Comparison of ENCODE assay signal across 1 cellular context in the genomic region with DNA sequence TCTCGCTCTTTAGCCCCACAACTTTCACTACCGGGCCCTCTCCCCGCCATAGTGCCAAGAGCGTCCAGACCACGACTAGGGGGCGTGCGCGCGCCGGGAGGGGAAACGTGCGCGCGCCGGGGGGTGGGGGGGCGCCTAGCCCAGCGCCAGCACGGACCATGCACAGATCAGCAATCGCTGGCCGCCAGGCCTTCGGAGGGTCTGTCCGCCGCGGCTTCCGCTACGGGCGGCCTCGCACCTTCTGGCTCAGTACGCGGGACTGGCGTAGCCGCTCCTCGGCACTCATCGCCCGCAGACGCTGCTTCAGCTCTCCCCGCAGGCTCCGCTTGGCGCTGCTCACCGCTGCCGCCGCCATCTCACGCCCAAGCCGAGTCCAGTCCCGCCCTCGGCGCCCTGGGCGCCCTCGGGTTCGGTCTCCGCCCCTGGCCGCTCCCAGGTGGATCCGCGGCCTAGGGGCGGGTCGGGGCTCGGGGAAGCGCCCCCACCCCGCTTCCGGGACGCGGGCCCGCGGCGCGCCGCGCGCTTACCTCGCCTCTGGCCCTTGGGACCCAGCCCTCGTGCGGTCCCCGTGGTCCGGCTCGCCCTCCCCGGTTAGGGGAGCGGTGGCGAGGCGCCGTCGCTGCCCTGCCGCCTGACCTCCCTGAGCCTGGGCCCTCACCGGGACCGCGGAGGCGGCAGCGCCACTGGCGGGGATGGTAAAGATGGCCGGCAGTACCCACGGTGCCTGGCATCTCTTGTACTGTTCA.
TF ChIP-seq lines count a peak whose summit lies in the region.

Gene MTHFS (minus strand): TSS at position 381 of the 746 bp plus-strand sequence. CDS start 26 bp downstream, at position 355.

TF ChIP-seq in HepG2, 621 proteins besides CTCF, POLR2A, EP300 and RAD21 (continued from another document and continues in another):
- TF ChIP-seq XRCC5 (optimal IDR thresholded peaks at IDR 0.05; ENCODE audit: low read length) (peak; percentile 34), HNF4G (IDR thresholded peaks at IDR 0.05; ENCODE audit: borderline replicate concordance, low read depth, low read length) (peak; percentile 9; the same call in 1 of the 2 replicates), HNF4G (CRISPR knock-in tag; IDR thresholded peaks at IDR 0.05; ENCODE audit: borderline replicate concordance, low read depth) (no peak), NRL (CRISPR knock-in tag; IDR thresholded peaks at IDR 0.05; ENCODE audit: borderline replicate concordance) (peak; percentile 72), STAT5B (CRISPR knock-in tag; IDR thresholded peaks at IDR 0.05) (no peak), GATAD2A (CRISPR knock-in tag; IDR thresholded peaks at IDR 0.05) (0 out of 2 replicates have a peak, but pooled peaks have one; percentile 11), SYNCRIP (IDR thresholded peaks at IDR 0.05; ENCODE audit: insufficient read depth, low read depth, low read length) (no peak), ZFP82 (CRISPR knock-in tag; IDR thresholded peaks at IDR 0.05; ENCODE audit: borderline replicate concordance) (peak; percentile 99), ETV5 (CRISPR knock-in tag; IDR thresholded peaks at IDR 0.05; ENCODE audit: borderline replicate concordance) (peak; percentile 86), ZNF569 (CRISPR knock-in tag; IDR thresholded peaks at IDR 0.05; ENCODE audit: borderline replicate concordance) (0 out of 2 replicates have a peak, but pooled peaks have one; percentile 65), HMG20B (CRISPR knock-in tag; conservative IDR thresholded peaks at IDR 0.05) (no peak), HNRNPL (IDR thresholded peaks at IDR 0.05; ENCODE audit: low read depth, low read length) (no peak), ZNF7 (CRISPR knock-in tag; IDR thresholded peaks at IDR 0.05) (no peak), ZBTB38 (CRISPR knock-in tag; IDR thresholded peaks at IDR 0.05) (peak; percentile 83), ZNF766 (CRISPR knock-in tag; IDR thresholded peaks at IDR 0.05; ENCODE audit: borderline replicate concordance) (peak; percentile 92; the same call in 1 of the 2 replicates), ZNF335 (CRISPR knock-in tag; IDR thresholded peaks at IDR 0.05) (peak; percentile 66; the same call in 1 of the 2 replicates), ZNF572 (CRISPR knock-in tag; IDR thresholded peaks at IDR 0.05) (no peak), ZNF644 (CRISPR knock-in tag; IDR thresholded peaks at IDR 0.05; ENCODE audit: low read depth) (no peak), MTA1 (CRISPR knock-in tag; IDR thresholded peaks at IDR 0.05; ENCODE audit: borderline replicate concordance) (no peak; the same call in 1 of the 2 replicates), ZNF501 (CRISPR knock-in tag; IDR thresholded peaks at IDR 0.05) (peak; percentile 97), KLF9 (CRISPR knock-in tag; IDR thresholded peaks at IDR 0.05; ENCODE audit: low read depth) (peak; percentile 58; the same call in 1 of the 2 replicates), ZNF737 (CRISPR knock-in tag; IDR thresholded peaks at IDR 0.05; ENCODE audit: borderline replicate concordance) (no peak), FOXM1 (CRISPR knock-in tag; IDR thresholded peaks at IDR 0.05) (peak; percentile 65; the same call in 1 of the 2 replicates), RFX5 (IDR thresholded peaks at IDR 0.05; ENCODE audit: low read depth, low read length) (no peak), DR1 (CRISPR knock-in tag; IDR thresholded peaks at IDR 0.05) (0 out of 2 replicates have a peak, but pooled peaks have one; percentile 52), ZNF598 (CRISPR knock-in tag; IDR thresholded peaks at IDR 0.05; ENCODE audit: borderline replicate concordance) (peak; percentile 52; the same call in 1 of the 2 replicates), ATF5 (CRISPR knock-in tag; IDR thresholded peaks at IDR 0.05; ENCODE audit: low read depth) (no peak; the same call in 1 of the 2 replicates), ATAD3A (CRISPR knock-in tag; IDR thresholded peaks at IDR 0.05) (no peak), SMYD3 (CRISPR knock-in tag; IDR thresholded peaks at IDR 0.05) (no peak), E2F5 (CRISPR knock-in tag; conservative IDR thresholded peaks at IDR 0.05) (peak; percentile 29), NFATC3 (CRISPR knock-in tag; IDR thresholded peaks at IDR 0.05) (no peak), ZSCAN22 (CRISPR knock-in tag; IDR thresholded peaks at IDR 0.05) (no peak; the same call in 1 of the 2 replicates), HOXA9 (CRISPR knock-in tag; IDR thresholded peaks at IDR 0.05; ENCODE audit: borderline replicate concordance) (peak; percentile 84; the same call in 1 of the 2 replicates), ZNF563 (CRISPR knock-in tag; IDR thresholded peaks at IDR 0.05) (peak; percentile 93; the same call in 1 of the 2 replicates), WIZ (CRISPR knock-in tag; IDR thresholded peaks at IDR 0.05) (peak; percentile 57; the same call in 1 of the 2 replicates), THYN1 (CRISPR knock-in tag; IDR thresholded peaks at IDR 0.05; ENCODE audit: borderline replicate concordance, low read depth) (no peak), THAP11 (CRISPR knock-in tag; IDR thresholded peaks at IDR 0.05) (peak; percentile 62; the same call in 1 of the 2 replicates), SP2 (CRISPR knock-in tag; IDR thresholded peaks at IDR 0.05) (peak; percentile 56), ZBTB1 (CRISPR knock-in tag; IDR thresholded peaks at IDR 0.05; ENCODE audit: borderline replicate concordance) (no peak), ZNF562 (CRISPR knock-in tag; IDR thresholded peaks at IDR 0.05; ENCODE audit: borderline replicate concordance) (no peak), MEIS2 (CRISPR knock-in tag; IDR thresholded peaks at IDR 0.05) (peak; percentile 77), TARDBP (CRISPR knock-in tag; IDR thresholded peaks at IDR 0.05) (peak; percentile 58; the same call in 1 of the 2 replicates), ZNF749 (CRISPR knock-in tag; IDR thresholded peaks at IDR 0.05; ENCODE audit: borderline replicate concordance) (peak; percentile 95), SIX1 (CRISPR knock-in tag; IDR thresholded peaks at IDR 0.05; ENCODE audit: borderline replicate concordance) (no peak), SKI (IDR thresholded peaks at IDR 0.05; ENCODE audit: partially characterized antibody) (peak; percentile 29), ZNF20 (CRISPR knock-in tag; IDR thresholded peaks at IDR 0.05) (0 out of 2 replicates have a peak, but pooled peaks have one; percentile 8), ZNF430 (CRISPR knock-in tag; IDR thresholded peaks at IDR 0.05) (peak; percentile 98), KAT2B (IDR thresholded peaks at IDR 0.05; ENCODE audit: borderline replicate concordance, low read depth, low read length) (no peak), ZBTB7B (CRISPR knock-in tag; IDR thresholded peaks at IDR 0.05) (peak; percentile 73)
- TF ChIP-seq, protein P1, sequence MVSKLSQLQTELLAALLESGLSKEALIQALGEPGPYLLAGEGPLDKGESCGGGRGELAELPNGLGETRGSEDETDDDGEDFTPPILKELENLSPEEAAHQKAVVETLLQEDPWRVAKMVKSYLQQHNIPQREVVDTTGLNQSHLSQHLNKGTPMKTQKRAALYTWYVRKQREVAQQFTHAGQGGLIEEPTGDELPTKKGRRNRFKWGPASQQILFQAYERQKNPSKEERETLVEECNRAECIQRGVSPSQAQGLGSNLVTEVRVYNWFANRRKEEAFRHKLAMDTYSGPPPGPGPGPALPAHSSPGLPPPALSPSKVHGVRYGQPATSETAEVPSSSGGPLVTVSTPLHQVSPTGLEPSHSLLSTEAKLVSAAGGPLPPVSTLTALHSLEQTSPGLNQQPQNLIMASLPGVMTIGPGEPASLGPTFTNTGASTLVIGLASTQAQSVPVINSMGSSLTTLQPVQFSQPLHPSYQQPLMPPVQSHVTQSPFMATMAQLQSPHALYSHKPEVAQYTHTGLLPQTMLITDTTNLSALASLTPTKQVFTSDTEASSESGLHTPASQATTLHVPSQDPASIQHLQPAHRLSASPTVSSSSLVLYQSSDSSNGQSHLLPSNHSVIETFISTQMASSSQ (IDR thresholded peaks at IDR 0.05; ENCODE audit: low read depth), result no peak
- TF ChIP-seq, protein P1 (CRISPR knock-in tag; IDR thresholded peaks at IDR 0.05; ENCODE audit: borderline replicate concordance), result peak; percentile 49; the same call in 1 of the 2 replicates
- TF ChIP-seq, protein P2, sequence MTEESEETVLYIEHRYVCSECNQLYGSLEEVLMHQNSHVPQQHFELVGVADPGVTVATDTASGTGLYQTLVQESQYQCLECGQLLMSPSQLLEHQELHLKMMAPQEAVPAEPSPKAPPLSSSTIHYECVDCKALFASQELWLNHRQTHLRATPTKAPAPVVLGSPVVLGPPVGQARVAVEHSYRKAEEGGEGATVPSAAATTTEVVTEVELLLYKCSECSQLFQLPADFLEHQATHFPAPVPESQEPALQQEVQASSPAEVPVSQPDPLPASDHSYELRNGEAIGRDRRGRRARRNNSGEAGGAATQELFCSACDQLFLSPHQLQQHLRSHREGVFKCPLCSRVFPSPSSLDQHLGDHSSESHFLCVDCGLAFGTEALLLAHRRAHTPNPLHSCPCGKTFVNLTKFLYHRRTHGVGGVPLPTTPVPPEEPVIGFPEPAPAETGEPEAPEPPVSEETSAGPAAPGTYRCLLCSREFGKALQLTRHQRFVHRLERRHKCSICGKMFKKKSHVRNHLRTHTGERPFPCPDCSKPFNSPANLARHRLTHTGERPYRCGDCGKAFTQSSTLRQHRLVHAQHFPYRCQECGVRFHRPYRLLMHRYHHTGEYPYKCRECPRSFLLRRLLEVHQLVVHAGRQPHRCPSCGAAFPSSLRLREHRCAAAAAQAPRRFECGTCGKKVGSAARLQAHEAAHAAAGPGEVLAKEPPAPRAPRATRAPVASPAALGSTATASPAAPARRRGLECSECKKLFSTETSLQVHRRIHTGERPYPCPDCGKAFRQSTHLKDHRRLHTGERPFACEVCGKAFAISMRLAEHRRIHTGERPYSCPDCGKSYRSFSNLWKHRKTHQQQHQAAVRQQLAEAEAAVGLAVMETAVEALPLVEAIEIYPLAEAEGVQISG (CRISPR knock-in tag; IDR thresholded peaks at IDR 0.05), result peak; percentile 86
- TF ChIP-seq, protein P3, sequence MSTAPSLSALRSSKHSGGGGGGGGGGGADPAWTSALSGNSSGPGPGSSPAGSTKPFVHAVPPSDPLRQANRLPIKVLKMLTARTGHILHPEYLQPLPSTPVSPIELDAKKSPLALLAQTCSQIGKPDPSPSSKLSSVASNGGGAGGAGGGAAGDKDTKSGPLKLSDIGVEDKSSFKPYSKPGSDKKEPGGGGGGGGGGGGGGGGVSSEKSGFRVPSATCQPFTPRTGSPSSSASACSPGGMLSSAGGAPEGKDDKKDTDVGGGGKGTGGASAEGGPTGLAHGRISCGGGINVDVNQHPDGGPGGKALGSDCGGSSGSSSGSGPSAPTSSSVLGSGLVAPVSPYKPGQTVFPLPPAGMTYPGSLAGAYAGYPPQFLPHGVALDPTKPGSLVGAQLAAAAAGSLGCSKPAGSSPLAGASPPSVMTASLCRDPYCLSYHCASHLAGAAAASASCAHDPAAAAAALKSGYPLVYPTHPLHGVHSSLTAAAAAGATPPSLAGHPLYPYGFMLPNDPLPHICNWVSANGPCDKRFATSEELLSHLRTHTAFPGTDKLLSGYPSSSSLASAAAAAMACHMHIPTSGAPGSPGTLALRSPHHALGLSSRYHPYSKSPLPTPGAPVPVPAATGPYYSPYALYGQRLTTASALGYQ (CRISPR knock-in tag; IDR thresholded peaks at IDR 0.05), result no peak; the same call in 1 of the 2 replicates
- TF ChIP-seq, protein P4, sequence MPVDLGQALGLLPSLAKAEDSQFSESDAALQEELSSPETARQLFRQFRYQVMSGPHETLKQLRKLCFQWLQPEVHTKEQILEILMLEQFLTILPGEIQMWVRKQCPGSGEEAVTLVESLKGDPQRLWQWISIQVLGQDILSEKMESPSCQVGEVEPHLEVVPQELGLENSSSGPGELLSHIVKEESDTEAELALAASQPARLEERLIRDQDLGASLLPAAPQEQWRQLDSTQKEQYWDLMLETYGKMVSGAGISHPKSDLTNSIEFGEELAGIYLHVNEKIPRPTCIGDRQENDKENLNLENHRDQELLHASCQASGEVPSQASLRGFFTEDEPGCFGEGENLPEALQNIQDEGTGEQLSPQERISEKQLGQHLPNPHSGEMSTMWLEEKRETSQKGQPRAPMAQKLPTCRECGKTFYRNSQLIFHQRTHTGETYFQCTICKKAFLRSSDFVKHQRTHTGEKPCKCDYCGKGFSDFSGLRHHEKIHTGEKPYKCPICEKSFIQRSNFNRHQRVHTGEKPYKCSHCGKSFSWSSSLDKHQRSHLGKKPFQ (CRISPR knock-in tag; IDR thresholded peaks at IDR 0.05; ENCODE audit: insufficient replicate concordance), result peak; percentile 68
